ENCODE assay signal across 8 cellular contexts in the genomic region with DNA sequence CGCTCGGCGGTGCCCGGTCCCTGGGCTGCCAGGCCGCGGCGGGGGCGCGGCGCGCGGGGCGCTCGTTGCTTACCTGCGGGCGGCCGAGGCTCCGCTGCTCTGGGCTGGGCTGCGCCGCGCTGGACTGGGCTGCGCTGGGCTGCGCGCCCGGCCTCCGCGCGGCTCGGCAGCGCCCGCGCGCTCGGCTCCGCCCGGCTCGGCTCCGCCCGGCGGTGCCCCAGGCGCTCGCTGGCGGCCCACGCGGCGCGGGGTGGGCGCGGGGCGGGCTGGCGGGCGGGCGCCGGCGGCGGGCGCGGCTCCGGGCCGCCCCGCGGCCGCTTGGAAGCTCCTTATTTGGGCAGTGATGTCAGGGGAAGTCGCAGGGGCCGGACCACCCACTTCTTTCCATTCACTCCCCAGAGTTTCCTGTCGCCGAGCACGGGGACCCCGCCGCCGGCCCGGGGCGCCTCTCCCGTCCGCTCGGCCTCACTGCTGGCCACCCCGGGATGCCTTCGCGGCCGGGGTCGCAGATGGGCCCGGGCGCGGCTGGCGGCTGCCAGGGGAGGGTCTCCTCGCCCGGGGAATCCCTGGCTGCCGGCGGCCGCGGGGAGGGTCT.
DNase-seq lines count a peak whose midpoint lies in the region; ATAC-seq and TF ChIP-seq lines count a peak whose summit lies in the region.

No MANE protein-coding gene starts in this region.

- peaks cover 34% of the 10 kb centered on the region for H3K27me3 ChIP-seq in neuron (ENCODE audit: insufficient read depth, low read length)
- H3K27me3 ChIP-seq in subcutaneous abdominal adipose tissue (ENCODE audit: control insufficient read depth in 5 of 5, insufficient read depth in 4 of 5, low read length in 5 of 5), result no peaks in the 10 kb centered on the region

- no peak for TF ChIP-seq CTCF in fibroblast of pulmonary artery (IDR thresholded peaks at IDR 0.05; ENCODE audit: low read length, missing control alignments)

- peak overlapping the region; percentile 56 for H3K4me3 ChIP-seq in fibroblast of pulmonary artery (replicated peaks; ENCODE audit: low read depth, low read length)
- peak overlapping the region; percentile 44 for H3K4me3 ChIP-seq in neuron (ENCODE audit: low read length)
- H3K4me3 ChIP-seq in subcutaneous abdominal adipose tissue (ENCODE audit: low read depth in 1 of 5, low read length in 5 of 5), result peak overlapping the region in 4 of 5 donors; percentile 73 to 79 (median 76)

- H3K4me1 ChIP-seq in neuron (ENCODE audit: insufficient read depth, low read length) (peaks cover 4% of the 10 kb centered on the region), subcutaneous abdominal adipose tissue (ENCODE audit: control insufficient read depth in 5 of 5, insufficient read depth in 5 of 5, low read length in 5 of 5) (peaks cover 2 to 40% (median 26%) of the 10 kb centered on the region in 5 donors)

- peak overlapping the region; percentile 58 for H2AFZ ChIP-seq in neuron (ENCODE audit: low read depth, low read length)

- DNase-seq in NCI-H2196 (lab: John Stamatoyannopoulos, UW; ENCODE audit: unreplicated experiment), result peak; percentile 20
- DNase-seq in NCI-H2196 treated with DMSO at 0.1 percent for 48 hours (lab: John Stamatoyannopoulos, UW; ENCODE audit: unreplicated experiment), result no peak
- DNase-seq in NOMO-1 treated with dmso at 0.1 percent for 144 hours (lab: John Stamatoyannopoulos, UW; ENCODE audit: unreplicated experiment), result peak; percentile 60
- DNase-seq in activated T-helper 1 cell treated with Interleukin-2 at 50 U/mL for 16 hours (ENCODE audit: low read depth), result peak; percentile 59
- peak; percentile 68 for DNase-seq in fibroblast of pulmonary artery (ENCODE audit: low read depth)

- peak; percentile 72 for ATAC-seq in HG02885 (IDR thresholded peaks at IDR 0.05; ENCODE audit: poor library complexity, unreplicated experiment)

- H3K9me3 ChIP-seq in neuron (ENCODE audit: low read length) (no peaks in the 10 kb centered on the region), subcutaneous abdominal adipose tissue (ENCODE audit: control insufficient read depth in 5 of 5, low read length in 5 of 5) (no peaks in the 10 kb centered on the region)

- H3K27ac ChIP-seq in subcutaneous abdominal adipose tissue (ENCODE audit: low read depth, low read length), result peak overlapping the region; percentile 86

- H3K36me3 ChIP-seq in neuron (ENCODE audit: insufficient read depth, low read length), result no peaks in the 10 kb centered on the region
- no peaks in the 10 kb centered on the region for H3K36me3 ChIP-seq in subcutaneous abdominal adipose tissue (ENCODE audit: control insufficient read depth in 5 of 5, insufficient read depth in 5 of 5, low read length in 5 of 5)

- peak overlapping the region in 2 of 5 donors; percentile 75 to 78 for H3K9ac ChIP-seq in subcutaneous abdominal adipose tissue (ENCODE audit: low read length in 5 of 5)
